26 cellular contexts compared by ENCODE assay signal in the genomic region with DNA sequence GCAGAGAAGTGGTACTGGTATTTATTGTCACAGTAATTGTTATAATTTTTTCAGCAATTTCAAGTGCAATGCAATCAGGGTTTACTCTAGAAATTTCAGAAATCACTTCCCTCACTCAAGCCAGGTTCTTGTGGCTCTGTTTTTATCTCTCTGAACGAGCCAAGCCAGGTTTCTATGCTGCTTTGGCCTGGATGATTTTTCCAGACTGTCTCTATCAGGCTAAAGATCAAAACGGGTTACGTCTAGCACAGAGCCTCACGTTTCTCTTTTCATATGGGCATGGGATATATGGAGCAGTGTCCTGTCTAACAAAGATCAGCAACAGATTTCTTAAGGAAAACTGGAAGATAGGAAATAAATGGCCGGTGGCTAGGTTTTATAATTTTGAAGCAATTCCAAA.
"Had no signal": no experiment of that assay in that cellular context is flagged by ENCODE, and none has a peak within 500 bp of the region (broad histone marks: within the 10 kb centered on the region; RNA-seq: fewer than 3 reads in every experiment).

No MANE protein-coding gene starts in this region.

- DNase-seq: activated CD4-positive, alpha-beta T cell treated with anti-CD3 and anti-CD28 coated beads for 36 hours; activated CD4-positive, alpha-beta T cell treated with anti-CD3 and anti-CD28 coated beads, Interleukin-2, amount 50 U/mL, for 48 hours; activated CD8-positive, alpha-beta memory T cell treated with anti-CD3 and anti-CD28 coated beads, Interleukin-2, amount 50 U/mL, for 48 hours; activated naive CD4-positive, alpha-beta T cell; activated T-cell treated with anti-CD3 and anti-CD28 coated beads, Interleukin-2, amount 50 U/mL, for 4 hours; adrenal gland; cerebellar nuclear complex; cortex of kidney; left colon; naive B cell; occipital lobe; posterior cingulate gyrus; right lobe of liver; small intestine; stimulated activated CD4-positive, alpha-beta T cell treated with anti-CD3 and anti-CD28 coated beads, Interleukin-15, amount 100 ng/mL, for 24 hours; stimulated activated naive B cell treated with anti-CD40 and anti-IgM and Interleukin-4, amounts not matched to agents 10 μg/mL and 1 μg/mL and 100 μg/mL, for 72 hours; testis; trophoblast cell; uterus; WERI-Rb-1 had no signal

- H3K4me1 ChIP-seq: adrenal gland, right lobe of liver, testis, uterus had no signal

- H3K36me3 Mint-ChIP-seq: activated naive CD8-positive, alpha-beta T cell; naive B cell; stimulated activated naive B cell treated with anti-CD40 and anti-IgM and Interleukin-4, amounts not matched to agents 10 μg/mL and 1 μg/mL and 100 μg/mL, for 72 hours had no signal

- H3K4me3 ChIP-seq: adrenal gland, ascending aorta, right lobe of liver, testis, uterus had no signal

- H3K4me3 Mint-ChIP-seq: activated CD4-positive, alpha-beta T cell treated with anti-CD3 and anti-CD28 coated beads for 36 hours; activated naive CD8-positive, alpha-beta T cell; activated T-cell treated with anti-CD3 and anti-CD28 coated beads, Interleukin-2, amount 50 U/mL, for 4 hours; naive B cell; neural crest cell; stimulated activated naive B cell treated with anti-CD40 and anti-IgM and Interleukin-4, amounts not matched to agents 10 μg/mL and 1 μg/mL and 100 μg/mL, for 72 hours had no signal

- H3K27me3 Mint-ChIP-seq: activated CD4-positive, alpha-beta T cell treated with anti-CD3 and anti-CD28 coated beads for 36 hours; activated naive CD8-positive, alpha-beta T cell; naive B cell; stimulated activated naive B cell treated with anti-CD40 and anti-IgM and Interleukin-4, amounts not matched to agents 10 μg/mL and 1 μg/mL and 100 μg/mL, for 72 hours had no signal

- H3K27me3 ChIP-seq: adrenal gland, ascending aorta, right lobe of liver, testis, uterus had no signal

- ATAC-seq: activated CD4-positive, alpha-beta T cell treated with anti-CD3 and anti-CD28 coated beads for 36 hours; activated T-cell treated with anti-CD3 and anti-CD28 coated beads, Interleukin-2, amount 50 U/mL, for 4 hours; left colon; right lobe of liver; stimulated activated naive B cell treated with anti-CD40 and anti-IgM and Interleukin-4, amounts not matched to agents 10 μg/mL and 1 μg/mL and 100 μg/mL, for 72 hours had no signal

- H3K4me1 Mint-ChIP-seq: activated CD4-positive, alpha-beta T cell treated with anti-CD3 and anti-CD28 coated beads for 36 hours; naive B cell; stimulated activated naive B cell treated with anti-CD40 and anti-IgM and Interleukin-4, amounts not matched to agents 10 μg/mL and 1 μg/mL and 100 μg/mL, for 72 hours had no signal

- H3K9me3 Mint-ChIP-seq: neural crest cell had no signal

- H3K9me3 ChIP-seq: adrenal gland, ascending aorta, right lobe of liver, testis, uterus had no signal

- H3K27ac Mint-ChIP-seq: activated CD4-positive, alpha-beta T cell treated with anti-CD3 and anti-CD28 coated beads for 36 hours; activated naive CD8-positive, alpha-beta T cell; activated T-helper 2 cell treated with anti-CD3 and anti-CD28 coated beads, Interferon-gamma antibody, Interleukin-2, Interleukin-4, amounts not matched to agents 10 μg/mL and 5 μg/mL and 100 μg/mL, durations not matched to agents 14 hours and 24 hours and 36 hours; stimulated activated naive B cell treated with anti-CD40 and anti-IgM and Interleukin-4, amounts not matched to agents 10 μg/mL and 1 μg/mL and 100 μg/mL, for 72 hours had no signal

- FAIRE-seq: small intestine, TTC549 had no signal

- H3K27ac ChIP-seq: adrenal gland, ascending aorta, epithelial cell of prostate, right lobe of liver, testis, uterus, WERI-Rb-1 had no signal

- H3K36me3 ChIP-seq: adrenal gland, ascending aorta, right lobe of liver, uterus, WERI-Rb-1 had no signal
